In the genomic region with DNA sequence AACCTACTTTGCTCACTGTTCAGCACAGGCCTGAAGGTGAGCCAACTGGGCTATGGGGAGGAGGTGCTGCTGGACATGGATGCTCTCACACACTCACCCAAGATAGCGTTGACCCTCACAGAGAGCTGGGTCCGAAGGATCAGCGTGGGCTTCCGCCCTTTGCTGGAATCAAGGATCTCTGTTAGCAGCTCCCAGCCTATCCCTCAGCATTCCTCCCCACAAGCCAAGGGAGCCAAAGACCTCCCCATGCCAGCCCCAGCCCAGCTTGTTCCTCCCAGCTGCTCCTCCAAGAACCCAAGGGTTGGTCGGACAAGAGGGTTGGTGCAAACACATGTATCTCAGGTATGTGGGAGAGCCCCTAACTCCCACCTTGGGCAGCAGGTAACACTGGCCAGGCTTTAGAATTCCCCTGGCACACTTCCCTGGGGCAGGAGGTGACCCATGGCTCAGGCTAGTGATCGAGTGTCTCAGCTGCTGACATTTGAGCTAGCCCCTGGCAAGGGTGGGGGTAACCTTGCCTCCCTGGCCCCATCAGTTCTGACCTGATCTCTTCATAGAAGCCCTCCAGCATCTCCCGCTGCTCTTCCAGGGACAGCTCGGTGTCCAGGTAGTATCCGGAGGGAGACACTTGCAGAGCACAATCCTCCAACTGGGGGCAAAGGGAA, we compare ENCODE assay signal across 15 cellular contexts.
"Had no signal": no experiment of that assay in that cellular context is flagged by ENCODE, and none has a peak within 500 bp of the region (broad histone marks: within the 10 kb centered on the region; RNA-seq: fewer than 3 reads in every experiment).

No MANE protein-coding gene starts in this region.

- DNase-seq: activated CD4-positive, alpha-beta T cell treated with anti-CD3 and anti-CD28 coated beads, Interleukin-2, amount 50 U/mL, for 1 hour; activated naive CD8-positive, alpha-beta T cell treated with anti-CD3 and anti-CD28 coated beads, Interleukin-2, amount 50 U/mL, for 24 hours; activated T-cell treated with anti-CD3 and anti-CD28 coated beads, Interleukin-2, amount 50 U/mL, for 4 hours; caudate nucleus; cortex of kidney; effector memory CD8-positive, alpha-beta T cell; hippocampal formation; naive thymus-derived CD4-positive, alpha-beta T cell; stimulated activated CD4-positive, alpha-beta T cell treated with anti-CD3 and anti-CD28 coated beads, Interleukin-12 subunit alpha, Interleukin-12 subunit beta, amount 100 ng/mL, for 4 hours; testis had no signal

- H3K27ac Mint-ChIP-seq: activated naive CD8-positive, alpha-beta T cell treated with anti-CD3 and anti-CD28 coated beads, Interleukin-2, amount 50 U/mL, for 24 hours had no signal

- H3K27me3 Mint-ChIP-seq: activated naive CD8-positive, alpha-beta T cell treated with anti-CD3 and anti-CD28 coated beads, Interleukin-2, amount 50 U/mL, for 24 hours; effector memory CD8-positive, alpha-beta T cell; naive thymus-derived CD4-positive, alpha-beta T cell; stimulated activated naive CD8-positive, alpha-beta T cell treated with anti-CD3 and anti-CD28 coated beads, Interleukin-15, Interleukin-2, amounts not matched to agents 100 ng/mL and 50 ng/mL, for 24 hours had no signal

- H3K4me3 ChIP-seq: right lobe of liver, testis had no signal

- H3K9me3 ChIP-seq: neutrophil, right lobe of liver, testis had no signal

- H3K27ac ChIP-seq: neutrophil, right lobe of liver, testis had no signal

- H3K4me3 Mint-ChIP-seq: activated naive CD8-positive, alpha-beta T cell treated with anti-CD3 and anti-CD28 coated beads, Interleukin-2, amount 50 U/mL, for 24 hours; activated T-cell treated with anti-CD3 and anti-CD28 coated beads, Interleukin-2, amount 50 U/mL, for 4 hours; effector memory CD8-positive, alpha-beta T cell; naive thymus-derived CD4-positive, alpha-beta T cell; stimulated activated naive CD8-positive, alpha-beta T cell treated with anti-CD3 and anti-CD28 coated beads, Interleukin-15, Interleukin-2, amounts not matched to agents 100 ng/mL and 50 ng/mL, for 24 hours; T-helper 2 cell treated with Interferon-gamma antibody and Interleukin-4, amounts not matched to agents 5 μg/mL and 100 μg/mL, for 36 hours had no signal

- H3K9me3 Mint-ChIP-seq: activated naive CD8-positive, alpha-beta T cell treated with anti-CD3 and anti-CD28 coated beads, Interleukin-2, amount 50 U/mL, for 24 hours; activated T-cell treated with anti-CD3 and anti-CD28 coated beads, Interleukin-2, amount 50 U/mL, for 4 hours; effector memory CD8-positive, alpha-beta T cell; naive thymus-derived CD4-positive, alpha-beta T cell; stimulated activated naive CD8-positive, alpha-beta T cell treated with anti-CD3 and anti-CD28 coated beads, Interleukin-15, Interleukin-2, amounts not matched to agents 100 ng/mL and 50 ng/mL, for 24 hours; T-helper 2 cell treated with Interferon-gamma antibody and Interleukin-4, amounts not matched to agents 5 μg/mL and 100 μg/mL, for 36 hours had no signal

- FAIRE-seq: urothelium cell line had no signal

- ATAC-seq: activated naive CD8-positive, alpha-beta T cell treated with anti-CD3 and anti-CD28 coated beads, Interleukin-2, amount 50 U/mL, for 24 hours; activated T-cell treated with anti-CD3 and anti-CD28 coated beads, Interleukin-2, amount 50 U/mL, for 4 hours; effector memory CD8-positive, alpha-beta T cell; naive thymus-derived CD4-positive, alpha-beta T cell; right lobe of liver had no signal

- H3K27me3 ChIP-seq: neutrophil, right lobe of liver, testis had no signal

- H3K36me3 ChIP-seq: right lobe of liver had no signal
